2 cellular contexts compared by ENCODE assay signal in the genomic region with DNA sequence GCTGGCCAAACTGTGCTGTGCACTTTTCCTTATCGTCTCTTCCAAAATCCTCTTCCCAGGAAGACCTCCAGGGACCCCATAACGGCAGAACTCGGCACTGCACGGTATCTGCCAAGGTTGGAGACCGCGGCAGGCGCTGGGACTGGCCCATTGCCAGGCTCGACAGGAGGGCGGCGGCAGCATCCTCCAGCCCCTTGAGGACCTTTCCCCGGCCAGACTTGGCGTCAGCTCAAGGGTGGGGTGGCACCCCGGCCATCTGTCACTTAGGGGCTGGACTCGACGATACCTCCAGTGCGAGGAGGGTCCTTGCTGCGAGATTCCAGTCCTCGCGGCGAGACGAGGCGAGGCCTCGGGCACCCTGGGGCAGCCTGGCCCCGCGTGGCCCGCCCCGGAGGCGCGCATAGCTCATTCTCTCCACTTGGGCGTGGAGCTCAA.
TF ChIP-seq lines count a peak whose summit lies in the region.

No MANE protein-coding gene starts in this region.

TF ChIP-seq in GM12891, 5 proteins besides CTCF, POLR2A, EP300 and RAD21:
- TF ChIP-seq PAX5 (IDR thresholded peaks at IDR 0.05; ENCODE audit: insufficient read depth, low read length, severe bottlenecking) (no peak), POLR2AphosphoS5 (IDR thresholded peaks at IDR 0.05; ENCODE audit: low read depth, low read length) (no peak), SPI1 (IDR thresholded peaks at IDR 0.05; ENCODE audit: low read depth, low read length) (no peak), POU2F2 (IDR thresholded peaks at IDR 0.05; ENCODE audit: low read depth, low read length) (no peak), TAF1 (IDR thresholded peaks at IDR 0.05; ENCODE audit: low read depth, low read length) (no peak)

TF ChIP-seq in GM12878, 131 proteins besides CTCF, POLR2A, EP300 and RAD21:
- TF ChIP-seq SMAD1 (IDR thresholded peaks at IDR 0.05; ENCODE audit: low read depth, partially characterized antibody), result peak; percentile 57
- TF ChIP-seq NR2C2 (IDR thresholded peaks at IDR 0.05; ENCODE audit: borderline replicate concordance, control insufficient read depth, insufficient read length, low read depth), result no peak
- TF ChIP-seq NR2F1 (conservative IDR thresholded peaks at IDR 0.05), result 0 out of 2 replicates have a peak, but pooled peaks have one; percentile 13
- TF ChIP-seq SIN3A (IDR thresholded peaks at IDR 0.05; ENCODE audit: low read depth, low read length), result no peak
- TF ChIP-seq POLR2AphosphoS5 (IDR thresholded peaks at IDR 0.05; ENCODE audit: low read length), result peak; percentile 41; the same call in 1 of the 2 replicates
- TF ChIP-seq YBX1 (IDR thresholded peaks at IDR 0.05), result no peak
- TF ChIP-seq MXI1 (IDR thresholded peaks at IDR 0.05; ENCODE audit: low read depth, low read length), result no peak
